16 cellular contexts compared by ENCODE assay signal in the genomic region with DNA sequence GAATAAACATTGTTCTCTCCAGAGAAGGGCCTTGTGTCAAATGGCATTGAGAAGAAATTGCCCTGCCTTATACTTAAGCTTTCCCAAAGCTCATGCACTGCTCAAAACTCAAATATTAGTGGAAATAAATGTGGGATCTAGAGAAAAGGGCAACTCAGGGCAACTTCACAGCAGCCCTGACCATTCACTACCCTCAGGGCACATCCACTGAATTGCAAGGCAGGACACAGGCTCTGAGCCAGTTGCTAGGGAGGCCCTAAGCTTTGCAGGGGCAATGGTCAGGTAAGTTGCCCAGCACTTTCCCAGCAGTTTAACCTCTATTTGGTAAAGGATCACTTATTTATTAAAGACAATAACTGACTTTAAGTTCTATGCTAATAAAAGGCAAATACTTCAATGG.
A peak's percentile ranks its signal among the peaks of the same experiment; 100 is the strongest.
DNase-seq lines count a peak whose midpoint lies in the region; ATAC-seq and TF ChIP-seq lines count a peak whose summit lies in the region.
"Had no signal": no experiment of that assay in that cellular context is flagged by ENCODE, and none has a peak within 500 bp of the region (broad histone marks: within the 10 kb centered on the region; RNA-seq: fewer than 3 reads in every experiment).

No MANE protein-coding gene starts in this region.

- H2AK5ac ChIP-seq in mesendoderm (ENCODE audit: low read length) = no peak overlapping the region

- no peak overlapping the region for H3K4me2 ChIP-seq in mesendoderm (ENCODE audit: low read length)

- H3K9me3 ChIP-seq in SJCRH30 (replicated peaks) (no peaks in the 10 kb centered on the region), testis (no peaks in the 10 kb centered on the region)

- no peaks in the 10 kb centered on the region for H3K27me3 ChIP-seq in SJCRH30
- H3K27me3 ChIP-seq in mesendoderm (ENCODE audit: insufficient read depth, low read length, poor library complexity) = no peaks in the 10 kb centered on the region
- H3K27me3 ChIP-seq in testis = no peaks in the 10 kb centered on the region

- no peak overlapping the region for H3K27ac ChIP-seq in SJCRH30
- no peak overlapping the region for H3K27ac ChIP-seq in mesendoderm (ENCODE audit: low read depth, low read length)
- H3K27ac ChIP-seq in testis = no peak overlapping the region

- H3K56ac ChIP-seq in mesendoderm (ENCODE audit: low read length) = no peak overlapping the region

- H4K5ac ChIP-seq in mesendoderm (ENCODE audit: low read length) = no peak overlapping the region

- no peak overlapping the region for H3K18ac ChIP-seq in mesendoderm (ENCODE audit: low read length)

- no peaks in the 10 kb centered on the region for H3K4me1 ChIP-seq in SJCRH30
- H3K4me1 ChIP-seq in mesendoderm (ENCODE audit: control insufficient read depth, low read depth, low read length) = no peaks in the 10 kb centered on the region
- no peaks in the 10 kb centered on the region for H3K4me1 ChIP-seq in testis

- H3K23ac ChIP-seq in mesendoderm (ENCODE audit: low read length) = no peak overlapping the region

- no peak overlapping the region for H4K8ac ChIP-seq in mesendoderm (ENCODE audit: low read depth, low read length)

- intact Hi-C loops in testis (cut with DNase I; ENCODE audit: low total_unique reads) = no loop called here

- ATAC-seq in HG03442 (IDR thresholded peaks at IDR 0.05; ENCODE audit: unreplicated experiment) = no peak

- H3K4ac ChIP-seq in mesendoderm (ENCODE audit: low read depth, low read length) = no peak overlapping the region

- TF ChIP-seq POLR2A in testis (IDR thresholded peaks at IDR 0.05) = no peak

- no peak overlapping the region for H2BK15ac ChIP-seq in mesendoderm (replicated peaks; ENCODE audit: low read depth)

- H3K4me3 ChIP-seq in SJCRH30 (no peak overlapping the region), mesendoderm (ENCODE audit: low read length) (no peak overlapping the region), testis (no peak overlapping the region)

- DNase-seq in ELF-1 (ENCODE audit: low read depth, low spot score) (peak; percentile 37), SJCRH30 (peak; percentile 0 to 2), dedifferentiated amniotic fluid mesenchymal stem cell (ENCODE audit: extremely low spot score) (peak; percentile 18), mesendoderm (peak; percentile 14), medulla oblongata (ENCODE audit: extremely low spot score) (no peak), testis (no peak), HCEC 1CT (no peak)
- DNase-seq: C1 segment of cervical spinal cord; Calu3; CD4-positive, alpha-beta T cell; DMS 273 treated with DMSO at 0.1 percent for 48 hours; DMS79; GOT3; H9; IMR-90 had no signal

- H2BK120ac ChIP-seq in mesendoderm (ENCODE audit: low read depth, low read length) = no peak overlapping the region

- H3K79me2 ChIP-seq in mesendoderm (ENCODE audit: control insufficient read depth, insufficient read depth, low read length) = no peaks in the 10 kb centered on the region

- no peak for TF ChIP-seq CTCF in testis (IDR thresholded peaks at IDR 0.05)

- H3K79me1 ChIP-seq in mesendoderm (ENCODE audit: low read length) = no peaks in the 10 kb centered on the region

- H3K36me3 ChIP-seq in SJCRH30 = no peaks in the 10 kb centered on the region
- H3K36me3 ChIP-seq in mesendoderm (ENCODE audit: control insufficient read depth, insufficient read depth, low read length) = no peaks in the 10 kb centered on the region
- no peaks in the 10 kb centered on the region for H3K36me3 ChIP-seq in testis (ENCODE audit: low read depth, missing control alignments)

- H3K9ac ChIP-seq in mesendoderm (ENCODE audit: low read length) = no peak overlapping the region

- no peak overlapping the region for H2BK5ac ChIP-seq in mesendoderm (ENCODE audit: low read length)

Comparison
In these comparisons a context has a peak if more than half of its experiments do, and no peak if none do; other contexts are left out.
1. DNase-seq: peak in ELF-1 (single experiment), SJCRH30 (2 of 2), dedifferentiated amniotic fluid mesenchymal stem cell (single experiment) and mesendoderm (single experiment); none in medulla oblongata (single experiment), testis (single experiment) and HCEC 1CT (single experiment).